Comparison of ENCODE assay signal across 1 cellular context in genomic region chr6:147508073-147508870, GRCh38.
TF ChIP-seq lines count a peak whose summit lies in the region.

Gene SAMD5, plus strand, starts transcription at chr6:147508690. Its CDS starts 239 bp downstream, at chr6:147508929.

TF ChIP-seq in HepG2, 621 proteins besides CTCF, POLR2A, EP300 and RAD21 (continued from another document):
- TF ChIP-seq ZNF800 (CRISPR knock-in tag; IDR thresholded peaks at IDR 0.05) (peak; percentile 52; the same call in 1 of the 2 replicates), ZNF777 (CRISPR knock-in tag; IDR thresholded peaks at IDR 0.05) (peak; percentile 62; the same call in 1 of the 2 replicates), CHD2 (IDR thresholded peaks at IDR 0.05; ENCODE audit: low read depth, low read length) (no peak), ATM (IDR thresholded peaks at IDR 0.05; ENCODE audit: borderline replicate concordance) (no peak), TMF1 (CRISPR knock-in tag; IDR thresholded peaks at IDR 0.05; ENCODE audit: low read depth) (peak; percentile 24; the same call in 1 of the 2 replicates), PATZ1 (CRISPR knock-in tag; IDR thresholded peaks at IDR 0.05) (peak; percentile 66), EZH2 (conservative IDR thresholded peaks at IDR 0.05; ENCODE audit: low read depth, low read length) (peak; percentile 79; the same call in 1 of the 2 replicates), ZNF574 (CRISPR knock-in tag; IDR thresholded peaks at IDR 0.05) (peak; percentile 13; the same call in 1 of the 2 replicates), ZNF768 (CRISPR knock-in tag; IDR thresholded peaks at IDR 0.05) (peak; percentile 36; the same call in 1 of the 2 replicates), GABPB1 (CRISPR knock-in tag; IDR thresholded peaks at IDR 0.05) (peak; percentile 27; the same call in 1 of the 2 replicates), THAP8 (CRISPR knock-in tag; IDR thresholded peaks at IDR 0.05; ENCODE audit: borderline replicate concordance) (no peak), HNRNPLL (IDR thresholded peaks at IDR 0.05; ENCODE audit: low read depth, low read length, poor library complexity, severe bottlenecking) (peak; percentile 83), SETDB1 (CRISPR knock-in tag; IDR thresholded peaks at IDR 0.05; ENCODE audit: borderline replicate concordance) (no peak)
